Comparison of ENCODE assay signal across 8 cellular contexts in the genomic region with DNA sequence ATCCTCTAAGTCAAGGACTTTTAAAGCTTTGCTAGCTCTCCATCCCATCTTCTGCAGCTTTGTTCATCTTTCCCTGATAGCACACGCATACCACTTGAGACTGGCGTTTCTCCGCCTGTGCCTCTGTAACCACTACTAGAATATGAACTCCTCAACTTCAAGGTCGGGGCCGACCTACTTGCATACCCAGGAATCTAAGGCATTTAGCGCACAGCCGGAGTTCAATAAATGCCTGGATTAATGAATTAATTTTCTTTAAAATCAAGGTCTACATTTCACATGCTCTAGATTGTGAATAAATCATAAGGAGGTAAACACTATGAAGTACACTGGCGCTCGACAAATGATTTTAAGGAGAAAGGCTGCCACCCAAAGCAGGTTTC.
DNase-seq lines count a peak whose midpoint lies in the region; ATAC-seq and TF ChIP-seq lines count a peak whose summit lies in the region.

No MANE protein-coding gene starts in this region.

- H3K9me3 Mint-ChIP-seq in activated CD8-positive, alpha-beta T cell treated with anti-CD3 and anti-CD28 coated beads for 36 hours: no peaks in the 10 kb centered on the region

- no peaks in the 10 kb centered on the region for H3K36me3 ChIP-seq in iPS-20b (ENCODE audit: insufficient read depth, low read depth, low read length)
- H3K36me3 ChIP-seq in subcutaneous abdominal adipose tissue (ENCODE audit: control insufficient read depth in 5 of 5, insufficient read depth in 5 of 5, low read length in 5 of 5): no peaks in the 10 kb centered on the region

- H3K27ac ChIP-seq in iPS-20b (ENCODE audit: low read length) (no peak overlapping the region), subcutaneous abdominal adipose tissue (ENCODE audit: low read depth, low read length) (no peak overlapping the region)

- no peak overlapping the region for H3K27ac Mint-ChIP-seq in activated CD8-positive, alpha-beta T cell treated with anti-CD3 and anti-CD28 coated beads for 36 hours

- H3K36me3 Mint-ChIP-seq in activated CD8-positive, alpha-beta T cell treated with anti-CD3 and anti-CD28 coated beads for 36 hours (ENCODE audit: low read depth): no peaks in the 10 kb centered on the region

- no peaks in the 10 kb centered on the region for H3K4me1 ChIP-seq in iPS-20b (ENCODE audit: insufficient read depth, low read length)
- H3K4me1 ChIP-seq in subcutaneous abdominal adipose tissue (ENCODE audit: control insufficient read depth in 5 of 5, insufficient read depth in 5 of 5, low read length in 5 of 5): peaks cover 0 to 12% (median 11%) of the 10 kb centered on the region in 5 donors

- H3K9me3 ChIP-seq in iPS-20b (ENCODE audit: insufficient read depth, low read depth, low read length) (no peaks in the 10 kb centered on the region), subcutaneous abdominal adipose tissue (ENCODE audit: control insufficient read depth in 5 of 5, low read length in 5 of 5) (no peaks in the 10 kb centered on the region)

- H3K4me1 Mint-ChIP-seq in activated CD8-positive, alpha-beta T cell treated with anti-CD3 and anti-CD28 coated beads for 36 hours (ENCODE audit: low read depth): peaks cover 12% of the 10 kb centered on the region

- peak overlapping the region; percentile 71 for H3K4me3 Mint-ChIP-seq in activated CD8-positive, alpha-beta T cell treated with anti-CD3 and anti-CD28 coated beads for 36 hours

- H3K4me3 ChIP-seq in iPS-20b (ENCODE audit: low read length) (peak overlapping the region; percentile 72), subcutaneous abdominal adipose tissue (ENCODE audit: low read depth in 1 of 5, low read length in 5 of 5) (peak overlapping the region; percentile 59 to 80 (median 69))

- no peak for ATAC-seq in activated CD8-positive, alpha-beta T cell treated with anti-CD3 and anti-CD28 coated beads for 36 hours
- no peak for ATAC-seq in HG03378 (IDR thresholded peaks at IDR 0.05; ENCODE audit: unreplicated experiment)
- no peak for ATAC-seq in HG03354 (IDR thresholded peaks at IDR 0.05; ENCODE audit: poor library complexity, severe bottlenecking, unreplicated experiment)
- ATAC-seq in HG03521 (IDR thresholded peaks at IDR 0.05; ENCODE audit: unreplicated experiment): no peak

- H3K27me3 ChIP-seq in iPS-20b (ENCODE audit: insufficient read depth, low read length) (0 out of 2 replicates have a peak, but pooled peaks cover 16% of the 10 kb centered on the region), subcutaneous abdominal adipose tissue (ENCODE audit: control insufficient read depth in 5 of 5, insufficient read depth in 4 of 5, low read length in 5 of 5) (no peaks in the 10 kb centered on the region)

- POLR2A ChIA-PET in activated CD8-positive, alpha-beta T cell treated with anti-CD3 and anti-CD28 coated beads for 36 hours (lab: Charles Lee): interaction anchor here (0.5 to 1.1 kb wide), 4 partner anchors 65 to 147 kb away, joined by 3 read pairs; no protein-coding TSS in a partner anchor

- TF ChIP-seq CTCF in activated CD8-positive, alpha-beta T cell treated with anti-CD3 and anti-CD28 coated beads for 36 hours (IDR thresholded peaks at IDR 0.05): no peak

- DNase-seq in NCI-H2029 treated with DMSO at 0.1 percent for 48 hours (lab: John Stamatoyannopoulos, UW) (peak; percentile 33), NCI-H2029 (lab: John Stamatoyannopoulos, UW) (no peak)
- DNase-seq in activated CD8-positive, alpha-beta T cell treated with anti-CD3 and anti-CD28 coated beads for 36 hours: no peak

- CTCF ChIA-PET in activated CD8-positive, alpha-beta T cell treated with anti-CD3 and anti-CD28 coated beads for 36 hours (lab: Charles Lee): interaction anchor here (0.6 to 1.8 kb wide), 16 partner anchors 8 to 146 kb away, joined by 3 to 7 read pairs (median 4); no protein-coding TSS in a partner anchor

- no peaks in the 10 kb centered on the region for H3K27me3 Mint-ChIP-seq in activated CD8-positive, alpha-beta T cell treated with anti-CD3 and anti-CD28 coated beads for 36 hours

- H3K9ac ChIP-seq in iPS-20b (ENCODE audit: low read depth, low read length): no peak overlapping the region
- peak overlapping the region in 3 of 5 donors; percentile 27 to 69 (median 41) for H3K9ac ChIP-seq in subcutaneous abdominal adipose tissue (ENCODE audit: low read length in 5 of 5)

- intact Hi-C loops in activated CD8-positive, alpha-beta T cell treated with anti-CD3 and anti-CD28 coated beads for 36 hours (cut with micrococcal nuclease): no loop called here
